1 cellular context compared by ENCODE assay signal in genomic region chr2:41917587-41917986, GRCh38.
TF ChIP-seq lines count a peak whose summit lies in the region.

No MANE protein-coding gene starts in this region.

TF ChIP-seq in SK-N-SH, 30 proteins besides CTCF, POLR2A, EP300 and RAD21 (continued from another document):
- TF ChIP-seq USF1 (IDR thresholded peaks at IDR 0.05; ENCODE audit: borderline replicate concordance, low read depth) (no peak), MAX (IDR thresholded peaks at IDR 0.05; ENCODE audit: low read depth) (no peak), TEAD4 (IDR thresholded peaks at IDR 0.05; ENCODE audit: borderline replicate concordance, insufficient read depth) (no peak), REST (IDR thresholded peaks at IDR 0.05; ENCODE audit: low read depth, low read length) (no peak), TAF1 (IDR thresholded peaks at IDR 0.05; ENCODE audit: borderline replicate concordance, low read depth, low read length) (no peak), FOSL2 (IDR thresholded peaks at IDR 0.05; ENCODE audit: borderline replicate concordance, low read depth) (no peak), MEF2A (IDR thresholded peaks at IDR 0.05; ENCODE audit: borderline replicate concordance, low read depth) (no peak), POLR2AphosphoS5 (IDR thresholded peaks at IDR 0.05; ENCODE audit: low read depth, low read length) (no peak), RFX5 (IDR thresholded peaks at IDR 0.05; ENCODE audit: low read length) (no peak)
